ENCODE assay signal across 3 cellular contexts in the genomic region with DNA sequence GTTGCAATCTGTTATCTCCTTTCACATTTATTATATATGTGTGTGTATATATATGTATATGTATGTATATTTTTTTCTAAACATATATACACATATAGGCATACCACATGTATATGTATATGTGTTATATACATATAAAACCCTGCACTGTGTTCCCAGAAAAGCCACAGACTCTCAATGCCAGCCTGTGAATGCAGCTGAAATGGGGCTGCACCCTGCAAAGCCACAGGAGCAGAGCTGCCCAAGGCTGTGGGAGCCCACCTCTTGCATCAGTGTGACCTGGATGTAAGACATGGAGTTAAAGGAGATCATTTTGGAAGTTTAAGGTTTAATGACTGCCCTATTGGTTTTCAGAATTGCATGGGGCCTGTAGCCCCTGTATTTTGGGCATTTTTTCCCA.
"Had no signal": no experiment of that assay in that cellular context is flagged by ENCODE, and none has a peak within 500 bp of the region (broad histone marks: within the 10 kb centered on the region; RNA-seq: fewer than 3 reads in every experiment).

No MANE protein-coding gene starts in this region.

- DNase-seq: GDM1, GF-D8 had no signal

- ATAC-seq: GM12878 had no signal

- H3K4me3 ChIP-seq: GM12878 had no signal
